18 cellular contexts compared by ENCODE assay signal in the genomic region with DNA sequence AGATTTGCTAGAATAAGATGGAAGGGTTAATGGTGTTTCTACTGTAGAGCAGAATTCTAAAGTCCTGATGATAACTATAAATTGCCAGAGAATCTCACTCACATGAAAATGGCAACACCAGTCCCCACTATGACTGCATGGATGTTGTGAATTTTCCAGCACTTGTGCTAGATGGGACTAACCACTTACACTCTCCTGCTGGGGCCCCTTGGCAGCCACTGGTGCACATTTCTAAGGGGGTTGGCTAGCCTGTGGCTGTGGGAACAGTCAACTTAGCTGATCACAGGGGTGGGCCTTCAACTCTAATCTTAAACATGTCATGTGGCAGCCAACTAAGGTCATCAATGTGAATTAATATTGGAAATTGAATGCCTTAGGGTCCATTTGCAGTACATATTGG.
"Had no signal": no experiment of that assay in that cellular context is flagged by ENCODE, and none has a peak within 500 bp of the region (broad histone marks: within the 10 kb centered on the region; RNA-seq: fewer than 3 reads in every experiment).

No MANE protein-coding gene starts in this region.

- H3K4me1 ChIP-seq: SJCRH30 had no signal

- ATAC-seq: SK-N-SH treated with all-trans-retinoic acid at 6 μM for 48 hours had no signal

- DNase-seq: KBM-7, MV-4-11, NCI-H1048, NCI-H1105, NCI-H1436, NCI-H1694 treated with DMSO at 0.1 percent for 48 hours, NCI-H1930, NCI-H2081, NCI-H2107, NCI-H2171 treated with DMSO at 0.1 percent for 48 hours, NCI-H446 treated with DMSO at 0.1 percent for 48 hours, NCI-H510A treated with DMSO at 0.1 percent for 48 hours, NCI-H526, NCI-H82, RPMI8226, SJCRH30, T-helper 1 cell had no signal

- H3K27me3 ChIP-seq: SJCRH30 had no signal

- H3K36me3 ChIP-seq: SJCRH30 had no signal

- H3K27ac ChIP-seq: SJCRH30 had no signal

- H3K4me3 ChIP-seq: SJCRH30 had no signal

- H3K9me3 ChIP-seq: SJCRH30 had no signal
